Comparison of ENCODE assay signal across 8 cellular contexts in the genomic region with DNA sequence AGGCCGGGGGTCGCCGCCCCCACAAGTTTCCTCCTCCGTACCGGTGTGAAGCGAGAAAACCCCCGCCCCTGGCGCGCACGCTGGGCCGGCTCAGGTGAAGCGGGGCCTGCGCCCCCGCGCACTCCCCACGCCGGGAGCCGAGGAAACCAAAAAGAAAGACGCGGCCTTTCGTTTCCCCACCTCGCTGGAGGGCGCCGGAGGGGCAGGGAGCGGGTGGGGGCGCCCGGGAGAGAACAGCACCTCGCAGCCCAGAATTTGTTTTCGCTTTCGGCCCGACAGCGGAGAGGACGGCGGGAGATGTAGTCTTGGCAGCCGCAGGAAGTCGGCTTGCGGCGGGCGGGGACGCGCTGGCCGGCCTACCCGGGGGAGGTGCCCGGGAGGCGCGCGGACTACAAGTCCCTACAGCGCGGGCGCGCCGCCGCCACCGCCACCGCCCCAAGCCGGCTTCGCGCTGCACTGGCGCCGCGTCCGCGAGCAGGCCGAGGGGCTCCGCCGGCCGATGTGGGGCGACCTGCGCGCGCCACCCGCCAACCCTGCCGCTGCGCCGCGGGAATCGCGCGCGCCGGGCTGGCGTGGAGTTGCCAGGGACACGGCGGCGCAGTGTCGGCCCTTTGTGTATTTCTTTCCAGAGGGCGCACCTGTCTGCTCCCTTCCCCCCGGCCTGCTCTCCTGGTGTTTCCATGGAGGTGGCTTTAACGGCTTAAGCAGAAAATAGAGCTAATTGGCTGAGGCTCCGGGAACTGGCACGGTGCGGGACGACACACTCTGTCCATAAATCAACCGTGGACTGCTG. TPM values are rescaled to one million over a fixed set of nuclear protein-coding genes. Genes with fewer than 3 reads are reported as not detected.
DNase-seq lines count a peak whose midpoint lies in the region; ATAC-seq, FAIRE-seq and TF ChIP-seq lines count a peak whose summit lies in the region.

A gene with protein sequence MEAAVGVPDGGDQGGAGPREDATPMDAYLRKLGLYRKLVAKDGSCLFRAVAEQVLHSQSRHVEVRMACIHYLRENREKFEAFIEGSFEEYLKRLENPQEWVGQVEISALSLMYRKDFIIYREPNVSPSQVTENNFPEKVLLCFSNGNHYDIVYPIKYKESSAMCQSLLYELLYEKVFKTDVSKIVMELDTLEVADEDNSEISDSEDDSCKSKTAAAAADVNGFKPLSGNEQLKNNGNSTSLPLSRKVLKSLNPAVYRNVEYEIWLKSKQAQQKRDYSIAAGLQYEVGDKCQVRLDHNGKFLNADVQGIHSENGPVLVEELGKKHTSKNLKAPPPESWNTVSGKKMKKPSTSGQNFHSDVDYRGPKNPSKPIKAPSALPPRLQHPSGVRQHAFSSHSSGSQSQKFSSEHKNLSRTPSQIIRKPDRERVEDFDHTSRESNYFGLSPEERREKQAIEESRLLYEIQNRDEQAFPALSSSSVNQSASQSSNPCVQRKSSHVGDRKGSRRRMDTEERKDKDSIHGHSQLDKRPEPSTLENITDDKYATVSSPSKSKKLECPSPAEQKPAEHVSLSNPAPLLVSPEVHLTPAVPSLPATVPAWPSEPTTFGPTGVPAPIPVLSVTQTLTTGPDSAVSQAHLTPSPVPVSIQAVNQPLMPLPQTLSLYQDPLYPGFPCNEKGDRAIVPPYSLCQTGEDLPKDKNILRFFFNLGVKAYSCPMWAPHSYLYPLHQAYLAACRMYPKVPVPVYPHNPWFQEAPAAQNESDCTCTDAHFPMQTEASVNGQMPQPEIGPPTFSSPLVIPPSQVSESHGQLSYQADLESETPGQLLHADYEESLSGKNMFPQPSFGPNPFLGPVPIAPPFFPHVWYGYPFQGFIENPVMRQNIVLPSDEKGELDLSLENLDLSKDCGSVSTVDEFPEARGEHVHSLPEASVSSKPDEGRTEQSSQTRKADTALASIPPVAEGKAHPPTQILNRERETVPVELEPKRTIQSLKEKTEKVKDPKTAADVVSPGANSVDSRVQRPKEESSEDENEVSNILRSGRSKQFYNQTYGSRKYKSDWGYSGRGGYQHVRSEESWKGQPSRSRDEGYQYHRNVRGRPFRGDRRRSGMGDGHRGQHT (minus strand): TSS at position 292 of the 793 bp plus-strand sequence. CDS start 616 bp downstream, outside the sequence.

- no peaks in the 10 kb centered on the region for H3K9me3 Mint-ChIP-seq in Caco-2 (ENCODE audit: unreplicated experiment)
- H3K9me3 Mint-ChIP-seq in activated CD8-positive, alpha-beta memory T cell treated with anti-CD3 and anti-CD28 coated beads, Interleukin-2, amount 10 ng/mL, durations not matched to agents 7 days and 5 days (ENCODE audit: low read depth): no peaks in the 10 kb centered on the region

- H3K4me3 ChIP-seq in Caco-2 (ENCODE audit: low read depth, low read length): peak within 1 kb of the TSS; percentile 63
- H3K4me3 ChIP-seq in endocrine pancreas (ENCODE audit: control insufficient read depth, insufficient read depth, low read length): peak within 1 kb of the TSS; percentile 96
- H3K4me3 ChIP-seq in mesendoderm (ENCODE audit: low read length): peak within 1 kb of the TSS; percentile 96

- peak within 1 kb of the TSS; percentile 93 for H3K27ac ChIP-seq in mesendoderm (ENCODE audit: low read depth, low read length)

- H3K4me1 ChIP-seq in Caco-2 (peaks cover 9% of the 10 kb centered on the region; the same call in 1 of the 2 replicates), endocrine pancreas (ENCODE audit: control insufficient read depth, insufficient read depth, low read length) (peaks cover 9% of the 10 kb centered on the region), mesendoderm (ENCODE audit: control insufficient read depth, low read depth, low read length) (peaks cover 8% of the 10 kb centered on the region)

- peaks cover 6% of the 10 kb centered on the region for H3K79me1 ChIP-seq in mesendoderm (ENCODE audit: low read length)

- no peaks in the 10 kb centered on the region for H3K9me3 ChIP-seq in Caco-2
- H3K9me3 ChIP-seq in endocrine pancreas (ENCODE audit: control insufficient read depth, low read length): no peaks in the 10 kb centered on the region

- H3K36me3 ChIP-seq in Caco-2 (ENCODE audit: control insufficient read depth, insufficient read depth, low read length) (no peaks in the 10 kb centered on the region), endocrine pancreas (ENCODE audit: control insufficient read depth, insufficient read depth, low read length) (no peaks in the 10 kb centered on the region), mesendoderm (ENCODE audit: control insufficient read depth, insufficient read depth, low read length) (no peaks in the 10 kb centered on the region)

- no peak within 1 kb of the TSS for H2BK5ac ChIP-seq in mesendoderm (ENCODE audit: low read length)

- peak within 1 kb of the TSS; percentile 100 for H3K9ac ChIP-seq in endocrine pancreas (ENCODE audit: control insufficient read depth, insufficient read depth, low read length)
- H3K9ac ChIP-seq in mesendoderm (ENCODE audit: low read length): peak within 1 kb of the TSS; percentile 95

- H3K4me1 Mint-ChIP-seq in Caco-2 (ENCODE audit: low read depth, unreplicated experiment): peaks cover 10% of the 10 kb centered on the region
- H3K4me1 Mint-ChIP-seq in activated CD8-positive, alpha-beta memory T cell treated with anti-CD3 and anti-CD28 coated beads, Interleukin-2, amount 10 ng/mL, durations not matched to agents 7 days and 5 days: peaks cover 27% of the 10 kb centered on the region

- H3K18ac ChIP-seq in mesendoderm (ENCODE audit: low read length): peak within 1 kb of the TSS; percentile 96

- no peaks in the 10 kb centered on the region for H3K27me3 ChIP-seq in Caco-2 (replicated peaks; ENCODE audit: control insufficient read depth, insufficient read depth, low read length)
- no peaks in the 10 kb centered on the region for H3K27me3 ChIP-seq in endocrine pancreas (ENCODE audit: control insufficient read depth, insufficient read depth, low read length)
- H3K27me3 ChIP-seq in mesendoderm (ENCODE audit: insufficient read depth, low read length, poor library complexity): no peaks in the 10 kb centered on the region

- H3K56ac ChIP-seq in mesendoderm (ENCODE audit: low read length): peak within 1 kb of the TSS; percentile 96

- H3K27ac Mint-ChIP-seq in Caco-2 (ENCODE audit: unreplicated experiment): peak within 1 kb of the TSS; percentile 87
- peak within 1 kb of the TSS; percentile 97 for H3K27ac Mint-ChIP-seq in activated CD8-positive, alpha-beta memory T cell treated with anti-CD3 and anti-CD28 coated beads, Interleukin-2, amount 10 ng/mL, durations not matched to agents 7 days and 5 days

- DNase-seq in Caco-2 (peak; percentile 94 to 95), HTR-8/SVneo (ENCODE audit: insufficient read length, low spot score) (peak; percentile 90), NOMO-1 treated with dmso at 0.1 percent for 144 hours (lab: John Stamatoyannopoulos, UW; ENCODE audit: unreplicated experiment) (peak; percentile 94), mesendoderm (peak; percentile 98)
- DNase-seq in activated CD8-positive, alpha-beta memory T cell treated with anti-CD3 and anti-CD28 coated beads, Interleukin-2, amount 10 ng/mL, durations not matched to agents 7 days and 5 days: peak; percentile 98
- peak; percentile 82 for DNase-seq in stimulated activated CD8-positive, alpha-beta memory T cell treated with anti-CD3 and anti-CD28 coated beads, Interleukin-15, amount 100 ng/mL, for 1 hour (ENCODE audit: low read depth)

- no peak within 1 kb of the TSS for H2BK15ac ChIP-seq in mesendoderm (replicated peaks; ENCODE audit: low read depth)

- H3K4ac ChIP-seq in mesendoderm (ENCODE audit: low read depth, low read length): peak within 1 kb of the TSS; percentile 84

- H4K5ac ChIP-seq in mesendoderm (ENCODE audit: low read length): no peak within 1 kb of the TSS

- no peak within 1 kb of the TSS for H3K23ac ChIP-seq in mesendoderm (ENCODE audit: low read length)

- H3K36me3 Mint-ChIP-seq in Caco-2 (ENCODE audit: insufficient read depth, unreplicated experiment): peaks cover 4% of the 10 kb centered on the region
- H3K36me3 Mint-ChIP-seq in activated CD8-positive, alpha-beta memory T cell treated with anti-CD3 and anti-CD28 coated beads, Interleukin-2, amount 10 ng/mL, durations not matched to agents 7 days and 5 days: peaks cover 16% of the 10 kb centered on the region

- no peak within 1 kb of the TSS for H2AK5ac ChIP-seq in mesendoderm (ENCODE audit: low read length)

- no peak within 1 kb of the TSS for H2BK120ac ChIP-seq in mesendoderm (ENCODE audit: low read depth, low read length)

- POLR2A ChIA-PET in Caco-2 (lab: Charles Lee): interaction anchor here (0.7 kb wide), 2 partner anchors 76 to 83 kb away, joined by 3 to 5 read pairs; a partner anchor contains a TSS

- peak within 1 kb of the TSS; percentile 89 for H3K4me3 Mint-ChIP-seq in Caco-2 (ENCODE audit: unreplicated experiment)
- peak within 1 kb of the TSS; percentile 93 for H3K4me3 Mint-ChIP-seq in activated CD8-positive, alpha-beta memory T cell treated with anti-CD3 and anti-CD28 coated beads, Interleukin-2, amount 10 ng/mL, durations not matched to agents 7 days and 5 days

- peak; percentile 83 for ATAC-seq in GM21367 (IDR thresholded peaks at IDR 0.05; ENCODE audit: unreplicated experiment)
- ATAC-seq in activated CD8-positive, alpha-beta memory T cell treated with anti-CD3 and anti-CD28 coated beads, Interleukin-2, amount 10 ng/mL, durations not matched to agents 7 days and 5 days: peak; percentile 83

- no TSS peak for BruUV-seq in Caco-2 (replicated peaks; lab: Mats Ljungman, UMichigan)

- TF ChIP-seq CTCF in Caco-2 (IDR thresholded peaks at IDR 0.05; ENCODE audit: insufficient read depth in 1 of 2, low read depth in 1 of 2, low read length in 1 of 2, severe bottlenecking in 1 of 2, unreplicated experiment in 1 of 2): peak in 1 of 2 experiments; percentile 26

- H4K8ac ChIP-seq in mesendoderm (ENCODE audit: low read depth, low read length): no peak within 1 kb of the TSS

- CTCF ChIA-PET in Caco-2 (lab: Charles Lee): no interaction called here
- CTCF ChIA-PET in activated CD8-positive, alpha-beta memory T cell treated with anti-CD3 and anti-CD28 coated beads, Interleukin-2, amount 10 ng/mL, durations not matched to agents 7 days and 5 days (lab: Charles Lee): no interaction called here

- H3K79me2 ChIP-seq in mesendoderm (ENCODE audit: control insufficient read depth, insufficient read depth, low read length): peaks cover 36% of the 10 kb centered on the region

- peak; percentile 85 for FAIRE-seq in HTR-8/SVneo (lab: Jason Lieb, UNC)

- intact Hi-C loops in Caco-2 (cut with micrococcal nuclease; ENCODE audit: unreplicated experiment): loop anchor here (1.0 kb wide), 1 partner anchor 439 kb away; a partner anchor contains a TSS

- no peaks in the 10 kb centered on the region for H3K27me3 Mint-ChIP-seq in Caco-2 (ENCODE audit: insufficient read depth, unreplicated experiment)
- H3K27me3 Mint-ChIP-seq in activated CD8-positive, alpha-beta memory T cell treated with anti-CD3 and anti-CD28 coated beads, Interleukin-2, amount 10 ng/mL, durations not matched to agents 7 days and 5 days: no peaks in the 10 kb centered on the region

- no CpG with 5 or more reads among the region's 94 CpGs for WGBS in mesendoderm (ENCODE audit: extremely low coverage, insufficient coverage, low lambda C conversion rate)

- H3K4me2 ChIP-seq in mesendoderm (ENCODE audit: low read length): peak within 1 kb of the TSS; percentile 97

RNA-seq across cellular contexts. Expression of the gene that starts here (rescaled TPM):
- total RNA-seq in Caco-2 (2022): 32.8 and 34.5 TPM in 2 replicates
- total RNA-seq in activated CD8-positive, alpha-beta memory T cell treated with anti-CD3 and anti-CD28 coated beads, Interleukin-2, amount 10 ng/mL, durations not matched to agents 7 days and 5 days: 10 to 100 TPM; 48.9 to 57.8 TPM
- polyA plus RNA-seq in mesendoderm (2013, experiment 1 of 2): 33.7 TPM
- polyA plus RNA-seq in mesendoderm (2013, experiment 2 of 2): 33.9 TPM

Comparison
In these comparisons a context has a peak if more than half of its experiments do, and no peak if none do; other contexts are left out.
1. Peak in every context shown above with its lines: DNase-seq, ATAC-seq, H3K4me3 ChIP-seq and H3K27ac ChIP-seq.